ENCODE assay signal across 8 cellular contexts in the genomic region with DNA sequence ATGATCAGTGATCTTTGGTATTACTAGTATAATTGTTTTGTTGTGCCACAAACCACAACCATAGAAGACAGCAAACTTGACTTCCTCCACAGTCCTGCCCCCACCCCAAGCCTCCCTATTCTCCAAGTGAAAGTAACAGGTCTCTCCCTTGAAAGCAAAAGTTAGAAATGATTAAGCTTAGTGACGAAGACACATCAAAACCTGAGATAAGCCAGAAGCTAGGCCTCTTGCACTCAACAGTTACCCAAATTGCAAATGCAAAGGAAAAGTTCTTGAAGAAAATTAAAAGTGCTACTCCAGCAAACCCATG. TPM values are rescaled to one million over a fixed set of nuclear protein-coding genes. Genes with fewer than 3 reads are reported as not detected.
DNase-seq lines count a peak whose midpoint lies in the region; ATAC-seq and TF ChIP-seq lines count a peak whose summit lies in the region.

No MANE protein-coding gene starts in this region.

- H3K9me3 ChIP-seq in tibial nerve: no peaks in the 10 kb centered on the region

- CTCF ChIA-PET in activated CD4-positive, alpha-beta memory T cell treated with anti-CD3 and anti-CD28 coated beads for 36 hours (lab: Charles Lee): interaction anchor here (0.7 to 1.3 kb wide), 4 partner anchors 11 to 59 kb away, joined by 3 to 11 read pairs (median 4); partner anchors contain the start of gene TYSND1

- peak; percentile 93 for ATAC-seq in GM18511 (IDR thresholded peaks at IDR 0.05; ENCODE audit: unreplicated experiment)
- peak; percentile 77 for ATAC-seq in HG02973 (IDR thresholded peaks at IDR 0.05; ENCODE audit: unreplicated experiment)

- peaks cover 47% of the 10 kb centered on the region for H3K36me3 Mint-ChIP-seq in activated CD4-positive, alpha-beta memory T cell treated with anti-CD3 and anti-CD28 coated beads for 36 hours
- H3K36me3 Mint-ChIP-seq in osteocyte (ENCODE audit: unreplicated experiment): peaks cover 31% of the 10 kb centered on the region

- TF ChIP-seq EP300 in tibial nerve (IDR thresholded peaks at IDR 0.05): no peak

- peaks cover 0 to 33% (median 7%) of the 10 kb centered on the region in 3 donors for H3K36me3 ChIP-seq in tibial nerve

- peak; percentile 82 for DNase-seq in activated CD4-positive, alpha-beta memory T cell treated with anti-CD3 and anti-CD28 coated beads for 36 hours
- no peak for DNase-seq in osteocyte (ENCODE audit: extremely low spot score, unreplicated experiment)
- DNase-seq in tibial nerve (ENCODE audit: low spot score in 2 of 2): no peak
- DNase-seq in Ammon's horn (ENCODE audit: low spot score): no peak
- no peak for DNase-seq in SKM-1 treated with dmso at 0.1 percent for 144 hours (lab: John Stamatoyannopoulos, UW; ENCODE audit: unreplicated experiment)
- no peak for DNase-seq in posterior vena cava (ENCODE audit: low spot score)

- 65 to 71% methylated on average over 1 of the region's 1 CpG for WGBS in tibial nerve, 2 donors

- H3K4me1 ChIP-seq in tibial nerve: peaks cover 0 to 72% (median 19%) of the 10 kb centered on the region in 4 donors

- no peaks in the 10 kb centered on the region for H3K9me3 Mint-ChIP-seq in activated CD4-positive, alpha-beta memory T cell treated with anti-CD3 and anti-CD28 coated beads for 36 hours
- no peaks in the 10 kb centered on the region for H3K9me3 Mint-ChIP-seq in osteocyte (ENCODE audit: unreplicated experiment)

- peak overlapping the region; percentile 40 for H3K4me3 Mint-ChIP-seq in activated CD4-positive, alpha-beta memory T cell treated with anti-CD3 and anti-CD28 coated beads for 36 hours
- no peak overlapping the region for H3K4me3 Mint-ChIP-seq in osteocyte (ENCODE audit: unreplicated experiment)

- H3K27me3 ChIP-seq in tibial nerve: no peaks in the 10 kb centered on the region

- H3K27me3 Mint-ChIP-seq in activated CD4-positive, alpha-beta memory T cell treated with anti-CD3 and anti-CD28 coated beads for 36 hours: no peaks in the 10 kb centered on the region
- H3K27me3 Mint-ChIP-seq in osteocyte (ENCODE audit: unreplicated experiment): no peaks in the 10 kb centered on the region

- H3K27ac Mint-ChIP-seq in activated CD4-positive, alpha-beta memory T cell treated with anti-CD3 and anti-CD28 coated beads for 36 hours: peak overlapping the region; percentile 93
- H3K27ac Mint-ChIP-seq in osteocyte (ENCODE audit: unreplicated experiment): peak overlapping the region; percentile 19

- H3K4me1 Mint-ChIP-seq in activated CD4-positive, alpha-beta memory T cell treated with anti-CD3 and anti-CD28 coated beads for 36 hours (ENCODE audit: low read depth): peaks cover 69% of the 10 kb centered on the region
- peaks cover 39% of the 10 kb centered on the region for H3K4me1 Mint-ChIP-seq in osteocyte (ENCODE audit: unreplicated experiment)

- TF ChIP-seq CTCF in osteocyte (IDR thresholded peaks at IDR 0.05) (no peak), tibial nerve (IDR thresholded peaks at IDR 0.05) (no peak)

- POLR2A ChIA-PET in activated CD4-positive, alpha-beta memory T cell treated with anti-CD3 and anti-CD28 coated beads for 36 hours (lab: Charles Lee): interaction anchor here (1.0 kb wide), 1 partner anchor 16 kb away, joined by 4 read pairs; the partner anchor contains the start of gene TYSND1

- no peak for TF ChIP-seq POLR2A in tibial nerve (IDR thresholded peaks at IDR 0.05)

- intact Hi-C loops in activated CD4-positive, alpha-beta memory T cell treated with anti-CD3 and anti-CD28 coated beads for 36 hours (cut with micrococcal nuclease): loop anchor here (1.0 to 5.0 kb wide), 7 partner anchors 7 to 416 kb away; partner anchors contain the start of genes PPA1, SAR1A and TYSND1
- intact Hi-C loops in posterior vena cava (cut with DNase I): no loop called here

- peak overlapping the region in 1 of 4 donors; percentile 1 for H3K27ac ChIP-seq in tibial nerve

- no peak overlapping the region for H3K4me3 ChIP-seq in tibial nerve

RNA-seq across cellular contexts. Expression of gene SAR1A, which starts 7.5 kb away (rescaled TPM):
- 10 to 100 TPM; 91.9 to 94.8 TPM for total RNA-seq in activated CD4-positive, alpha-beta memory T cell treated with anti-CD3 and anti-CD28 coated beads for 36 hours
- total RNA-seq in osteocyte (143 and 168 TPM in 2 replicates), tibial nerve (10 to 100 TPM; 68.8 to 83.3 (median 79.7) TPM), posterior vena cava (100 to 1,000 TPM; 123 to 129 TPM)

RNA-seq across cellular contexts. Expression of gene TYSND1, which starts 16.3 kb away (rescaled TPM):
- total RNA-seq in activated CD4-positive, alpha-beta memory T cell treated with anti-CD3 and anti-CD28 coated beads for 36 hours: 10 to 100 TPM; 10.9 to 12.1 TPM
- total RNA-seq in osteocyte (13.8 and 15.6 TPM in 2 replicates), tibial nerve (10 to 100 TPM; 15.3 to 26.1 (median 19.1) TPM), posterior vena cava (1 to 10 TPM; 5.3 to 6.3 TPM)

RNA-seq across cellular contexts. Expression of gene AIFM2, which starts 30.2 kb away (rescaled TPM):
- 1 to 10 TPM; 5.3 to 7.1 TPM for total RNA-seq in activated CD4-positive, alpha-beta memory T cell treated with anti-CD3 and anti-CD28 coated beads for 36 hours
- total RNA-seq in osteocyte (11.7 and 12.1 TPM in 2 replicates), tibial nerve (10 to 100 TPM; 13.3 to 34.2 (median 19.4) TPM), posterior vena cava (10 to 100 TPM in 1 of 2 donors, 1 to 10 TPM in 1; 9.6 to 12.6 TPM)
